7 cellular contexts compared by ENCODE assay signal in the genomic region with DNA sequence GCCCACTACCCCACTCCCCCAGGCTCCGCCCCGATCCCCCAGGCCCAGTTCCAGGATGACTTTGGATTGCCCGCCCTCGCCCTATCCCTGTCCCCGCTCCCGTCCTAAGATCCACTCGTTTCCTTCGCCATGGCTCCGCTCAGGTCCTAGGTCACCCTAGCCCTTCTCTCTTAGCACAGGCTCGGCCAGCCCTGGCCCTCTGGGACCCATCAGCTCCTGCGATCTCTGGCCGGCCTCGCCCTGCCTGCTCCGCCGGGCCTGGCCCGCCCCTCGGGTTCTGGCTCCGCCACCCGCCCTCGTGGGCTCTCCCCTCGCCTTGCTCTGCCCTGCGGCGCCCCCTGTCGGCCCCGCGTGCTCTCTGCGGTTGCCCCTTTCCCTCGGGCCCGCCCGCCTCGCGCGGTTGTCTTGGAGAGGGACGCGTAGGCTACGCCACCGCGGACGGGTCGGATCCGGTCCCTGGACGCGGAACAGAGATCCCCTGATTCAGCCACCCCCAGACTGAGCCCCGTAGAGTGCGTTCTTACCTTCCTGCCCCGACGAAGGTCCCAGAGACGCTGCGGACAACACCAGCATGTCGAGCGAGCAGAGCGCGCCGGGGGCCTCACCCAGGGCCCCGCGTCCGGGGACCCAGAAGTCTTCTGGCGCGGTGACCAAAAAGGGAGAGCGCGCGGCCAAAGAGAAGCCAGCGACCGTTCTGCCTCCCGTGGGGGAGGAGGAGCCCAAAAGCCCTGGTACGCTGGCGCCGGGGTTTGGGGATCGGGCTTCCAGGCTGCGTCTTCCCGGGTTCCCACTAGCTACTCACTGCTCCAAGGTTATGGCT.
DNase-seq lines count a peak whose midpoint lies in the region; ATAC-seq and TF ChIP-seq lines count a peak whose summit lies in the region.

A gene (plus strand): TSS at position 400 of the 820 bp plus-strand sequence. CDS start 172 bp downstream, at position 572.

- no peak for TF ChIP-seq POLR2A in erythroblast (IDR thresholded peaks at IDR 0.05; ENCODE audit: low read length)

- DNase-seq in GM13977 (ENCODE audit: low spot score): peak; percentile 81
- DNase-seq in NCI-H526 (lab: John Stamatoyannopoulos, UW): peak; percentile 83 to 98
- DNase-seq in activated CD8-positive, alpha-beta memory T cell treated with anti-CD3 and anti-CD28 coated beads, Interleukin-2, amount 50 U/mL, for 4 hours: peak; percentile 60
- DNase-seq in erythroblast (lab: John Stamatoyannopoulos, UW): peak; percentile 89 to 92
- peak; percentile 9 for DNase-seq in middle frontal gyrus (ENCODE audit: extremely low spot score, low spot score)
- peak; percentile 50 for DNase-seq in stimulated activated CD8-positive, alpha-beta memory T cell treated with anti-CD3 and anti-CD28 coated beads, Interleukin-7, amount 100 ng/mL, for 24 hours (ENCODE audit: low read depth)

- peak; percentile 57 for TF ChIP-seq CTCF in GM13977 (IDR thresholded peaks at IDR 0.05; ENCODE audit: extremely low read depth, insufficient read depth, missing control alignments)

- in situ Hi-C loops in GM13977 (cut with MboI; ENCODE audit: low pct_unique_long_range_greater_than_20kb, low sequenced_read_pairs, unreplicated experiment): no loop called here

- ATAC-seq in HG02588 (IDR thresholded peaks at IDR 0.05; ENCODE audit: unreplicated experiment): no peak

Comparison
In these comparisons a context has a peak if more than half of its experiments do, and no peak if none do; other contexts are left out.
1. DNase-seq: peak in every context shown above with its lines; median percentile 90 in NCI-H526; 90 in erythroblast; 81 in GM13977; 60 in activated CD8-positive, alpha-beta memory T cell treated with anti-CD3 and anti-CD28 coated beads, Interleukin-2, amount 50 U/mL, for 4 hours; 50 in stimulated activated CD8-positive, alpha-beta memory T cell treated with anti-CD3 and anti-CD28 coated beads, Interleukin-7, amount 100 ng/mL, for 24 hours; 9 in middle frontal gyrus.